In genomic region chr1:32886012-32886827, GRCh38 we compare ENCODE assay signal across 8 cellular contexts. TPM values are rescaled to one million over a fixed set of nuclear protein-coding genes. Genes with fewer than 3 reads are reported as not detected.
DNase-seq lines count a peak whose midpoint lies in the region; ATAC-seq and TF ChIP-seq lines count a peak whose summit lies in the region.

TSS of gene HPCA (plus strand) at chr1:32886491. CDS start at chr1:32888899, 2,408 bp downstream.

- no peak within 1 kb of the TSS for H2AK5ac ChIP-seq in mesendoderm (ENCODE audit: low read length)

- in situ Hi-C loops in HAP-1 (cut with MboI; ENCODE audit: low sequenced_read_pairs): no loop called here

- ATAC-seq in SK-N-SH treated with all-trans-retinoic acid at 6 μM for 48 hours: peak; percentile 95
- ATAC-seq in GM21447 (IDR thresholded peaks at IDR 0.05; ENCODE audit: unreplicated experiment): no peak

- H3K4me1 ChIP-seq in HAP-1: no peaks in the 10 kb centered on the region
- peaks cover 14% of the 10 kb centered on the region for H3K4me1 ChIP-seq in ectodermal cell (ENCODE audit: control insufficient read depth, insufficient read depth, low read length)
- no peaks in the 10 kb centered on the region for H3K4me1 ChIP-seq in mesendoderm (ENCODE audit: control insufficient read depth, low read depth, low read length)

- no peak within 1 kb of the TSS for H3K9ac ChIP-seq in mesendoderm (ENCODE audit: low read length)

- H2BK5ac ChIP-seq in mesendoderm (ENCODE audit: low read length): no peak within 1 kb of the TSS

- H2BK120ac ChIP-seq in mesendoderm (ENCODE audit: low read depth, low read length): no peak within 1 kb of the TSS

- no peak within 1 kb of the TSS for H3K4ac ChIP-seq in mesendoderm (ENCODE audit: low read depth, low read length)

- H3K4me3 ChIP-seq in HAP-1 (0 out of 2 replicates have a peak within 1 kb of the TSS, but pooled peaks have one; percentile 8), ectodermal cell (ENCODE audit: insufficient read depth, low read depth, low read length) (peak within 1 kb of the TSS; percentile 3), mesendoderm (ENCODE audit: low read length) (no peak within 1 kb of the TSS)

- no peak within 1 kb of the TSS for H3K23ac ChIP-seq in mesendoderm (ENCODE audit: low read length)

- H2BK15ac ChIP-seq in mesendoderm (replicated peaks; ENCODE audit: low read depth): no peak within 1 kb of the TSS

- no peak within 1 kb of the TSS for H4K8ac ChIP-seq in mesendoderm (ENCODE audit: low read depth, low read length)

- peak; percentile 89 for DNase-seq in AG20443 (ENCODE audit: low spot score)
- peak; percentile 49 to 89 for DNase-seq in HAP-1 (ENCODE audit: low spot score in 2 of 2)
- DNase-seq in mesendoderm: peak; percentile 75
- no peak for DNase-seq in NCI-H2081 (lab: John Stamatoyannopoulos, UW)
- DNase-seq in SKM-1 treated with dmso at 0.1 percent for 144 hours (lab: John Stamatoyannopoulos, UW; ENCODE audit: unreplicated experiment): no peak

- H3K79me2 ChIP-seq in mesendoderm (ENCODE audit: control insufficient read depth, insufficient read depth, low read length): no peaks in the 10 kb centered on the region

- H3K18ac ChIP-seq in mesendoderm (ENCODE audit: low read length): no peak within 1 kb of the TSS

- no peak within 1 kb of the TSS for H3K4me2 ChIP-seq in mesendoderm (ENCODE audit: low read length)

- no peaks in the 10 kb centered on the region for H3K79me1 ChIP-seq in mesendoderm (ENCODE audit: low read length)

- H3K27ac ChIP-seq in ectodermal cell (ENCODE audit: insufficient read depth, low read depth, low read length, poor library complexity, severe bottlenecking) (no peak within 1 kb of the TSS), mesendoderm (ENCODE audit: low read depth, low read length) (no peak within 1 kb of the TSS)

- no peak within 1 kb of the TSS for H4K5ac ChIP-seq in mesendoderm (ENCODE audit: low read length)

- 7 to 8% methylated on average over 79 of the region's 79 CpGs for WGBS in ectodermal cell, 2 experiments
- no CpG with 5 or more reads among the region's 79 CpGs for WGBS in mesendoderm (ENCODE audit: extremely low coverage, insufficient coverage, low lambda C conversion rate)

- H3K36me3 ChIP-seq in HAP-1 (replicated peaks) (no peaks in the 10 kb centered on the region), ectodermal cell (ENCODE audit: control insufficient read depth, insufficient read depth, low read length) (no peaks in the 10 kb centered on the region), mesendoderm (ENCODE audit: control insufficient read depth, insufficient read depth, low read length) (no peaks in the 10 kb centered on the region)

- no peak within 1 kb of the TSS for H3K56ac ChIP-seq in mesendoderm (ENCODE audit: low read length)

- H3K9me3 ChIP-seq in HAP-1 (no peaks in the 10 kb centered on the region), ectodermal cell (ENCODE audit: control insufficient read depth, low read length) (no peaks in the 10 kb centered on the region)

- H3K27me3 ChIP-seq in HAP-1 (ENCODE audit: low read depth) (peaks cover 27% of the 10 kb centered on the region), ectodermal cell (ENCODE audit: control insufficient read depth, insufficient read depth, low read length, poor library complexity, severe bottlenecking) (peaks cover 39% of the 10 kb centered on the region), mesendoderm (ENCODE audit: insufficient read depth, low read length, poor library complexity) (peaks cover 3% of the 10 kb centered on the region)

TF ChIP-seq in SK-N-SH treated with all-trans-retinoic acid at 6 μM for 48 hours, 23 proteins besides CTCF, POLR2A, EP300 and RAD21:
- no peak for TF ChIP-seq TCF4 (CRISPR knock-in tag; IDR thresholded peaks at IDR 0.05; ENCODE audit: borderline replicate concordance)
- TF ChIP-seq ZC3H10 (CRISPR knock-in tag; IDR thresholded peaks at IDR 0.05): no peak
- no peak for TF ChIP-seq BACH2 (CRISPR knock-in tag; IDR thresholded peaks at IDR 0.05; ENCODE audit: borderline replicate concordance)
- peak; percentile 60; the same call in 1 of the 2 replicates for TF ChIP-seq ZNF565 (CRISPR knock-in tag; conservative IDR thresholded peaks at IDR 0.05; ENCODE audit: low read depth)
- TF ChIP-seq SNAI2 (CRISPR knock-in tag; IDR thresholded peaks at IDR 0.05): peak; percentile 95
- TF ChIP-seq ZFP3 (CRISPR knock-in tag; IDR thresholded peaks at IDR 0.05): peak; percentile 79
- peak; percentile 98 for TF ChIP-seq CSDC2 (CRISPR knock-in tag; IDR thresholded peaks at IDR 0.05)
- TF ChIP-seq TSHZ2 (CRISPR knock-in tag; IDR thresholded peaks at IDR 0.05): peak; percentile 75; the same call in 1 of the 2 replicates
- TF ChIP-seq ZNF70 (CRISPR knock-in tag; IDR thresholded peaks at IDR 0.05): no peak
- no peak for TF ChIP-seq CSRNP3 (CRISPR knock-in tag; IDR thresholded peaks at IDR 0.05)
- 0 out of 2 replicates have a peak, but pooled peaks have one; percentile 37 for TF ChIP-seq ZFP30 (CRISPR knock-in tag; IDR thresholded peaks at IDR 0.05)
- TF ChIP-seq GLIS3 (CRISPR knock-in tag; IDR thresholded peaks at IDR 0.05): peak; percentile 17; the same call in 1 of the 2 replicates
- peak; percentile 89; the same call in 1 of the 2 replicates for TF ChIP-seq PATZ1 (CRISPR knock-in tag; IDR thresholded peaks at IDR 0.05; ENCODE audit: borderline replicate concordance)
- peak; percentile 25; the same call in 1 of the 2 replicates for TF ChIP-seq ZNF8 (CRISPR knock-in tag; IDR thresholded peaks at IDR 0.05)
TF ChIP-seq in SK-N-SH treated with all-trans-retinoic acid at 6 μM for 48 hours: peak in this region for 9.

RNA-seq across cellular contexts. Expression of gene HPCA, which starts in this region (rescaled TPM):
- polyA plus RNA-seq in ectodermal cell (2013, experiment 1 of 4): 1.2 TPM
- 2.8 TPM for polyA plus RNA-seq in ectodermal cell (2013, experiment 2 of 4)
- 3.7 TPM for polyA plus RNA-seq in ectodermal cell (2013, experiment 3 of 4)
- 2.7 TPM for polyA plus RNA-seq in ectodermal cell (2013, experiment 4 of 4)
- 0.58 TPM for polyA plus RNA-seq in mesendoderm (2013, experiment 1 of 2)
- polyA plus RNA-seq in mesendoderm (2013, experiment 2 of 2): 0.95 TPM

Comparison
In these comparisons a context has a peak if more than half of its experiments do, and no peak if none do; other contexts are left out.
1. DNase-seq: peak in AG20443 (single experiment), HAP-1 (2 of 2) and mesendoderm (single experiment); none in NCI-H2081 (0 of 2) and SKM-1 treated with dmso at 0.1 percent for 144 hours (single experiment).